In the genomic region with DNA sequence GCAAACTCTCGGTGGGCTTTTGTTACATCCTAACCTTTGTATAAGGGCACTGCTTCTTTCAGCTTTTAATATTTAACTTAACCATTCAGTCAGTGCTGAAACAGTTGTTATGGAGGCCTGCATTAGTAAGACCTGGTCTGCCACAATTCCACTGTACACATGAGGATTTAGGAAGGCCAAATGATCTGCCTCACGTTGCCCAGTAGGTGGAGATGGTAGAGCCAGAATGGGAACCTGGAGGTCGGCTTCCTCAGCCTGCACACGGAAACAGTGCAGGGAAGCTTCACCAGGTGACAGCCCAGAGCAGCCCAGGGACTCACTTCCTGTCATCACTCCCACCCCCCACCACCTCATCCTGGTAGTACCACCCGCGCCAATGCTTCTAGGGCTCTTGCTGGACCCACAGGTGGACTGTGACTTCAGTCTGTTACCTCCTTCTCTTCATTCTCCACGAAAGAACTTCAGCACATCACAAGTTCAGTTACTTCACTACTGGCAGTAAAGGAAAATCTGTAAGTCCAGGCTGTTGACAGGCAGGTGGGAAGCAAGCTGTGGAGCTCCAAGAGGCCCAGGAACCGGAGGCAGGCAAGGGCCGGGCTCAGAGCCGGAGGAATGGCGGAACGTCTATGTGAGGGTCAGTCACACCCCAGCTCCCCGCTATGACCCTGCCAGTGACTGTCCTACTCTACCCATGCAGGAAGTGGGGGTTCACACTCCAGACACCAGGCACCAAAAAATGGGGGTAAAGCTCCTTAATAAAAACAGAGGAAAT, we compare ENCODE assay signal across 2 cellular contexts.
TF ChIP-seq lines count a peak whose summit lies in the region.

No MANE protein-coding gene starts in this region.

TF ChIP-seq in GM23338, 12 proteins besides CTCF, POLR2A, EP300 and RAD21 (continued from another document and continues in another):
- TF ChIP-seq, protein P1, sequence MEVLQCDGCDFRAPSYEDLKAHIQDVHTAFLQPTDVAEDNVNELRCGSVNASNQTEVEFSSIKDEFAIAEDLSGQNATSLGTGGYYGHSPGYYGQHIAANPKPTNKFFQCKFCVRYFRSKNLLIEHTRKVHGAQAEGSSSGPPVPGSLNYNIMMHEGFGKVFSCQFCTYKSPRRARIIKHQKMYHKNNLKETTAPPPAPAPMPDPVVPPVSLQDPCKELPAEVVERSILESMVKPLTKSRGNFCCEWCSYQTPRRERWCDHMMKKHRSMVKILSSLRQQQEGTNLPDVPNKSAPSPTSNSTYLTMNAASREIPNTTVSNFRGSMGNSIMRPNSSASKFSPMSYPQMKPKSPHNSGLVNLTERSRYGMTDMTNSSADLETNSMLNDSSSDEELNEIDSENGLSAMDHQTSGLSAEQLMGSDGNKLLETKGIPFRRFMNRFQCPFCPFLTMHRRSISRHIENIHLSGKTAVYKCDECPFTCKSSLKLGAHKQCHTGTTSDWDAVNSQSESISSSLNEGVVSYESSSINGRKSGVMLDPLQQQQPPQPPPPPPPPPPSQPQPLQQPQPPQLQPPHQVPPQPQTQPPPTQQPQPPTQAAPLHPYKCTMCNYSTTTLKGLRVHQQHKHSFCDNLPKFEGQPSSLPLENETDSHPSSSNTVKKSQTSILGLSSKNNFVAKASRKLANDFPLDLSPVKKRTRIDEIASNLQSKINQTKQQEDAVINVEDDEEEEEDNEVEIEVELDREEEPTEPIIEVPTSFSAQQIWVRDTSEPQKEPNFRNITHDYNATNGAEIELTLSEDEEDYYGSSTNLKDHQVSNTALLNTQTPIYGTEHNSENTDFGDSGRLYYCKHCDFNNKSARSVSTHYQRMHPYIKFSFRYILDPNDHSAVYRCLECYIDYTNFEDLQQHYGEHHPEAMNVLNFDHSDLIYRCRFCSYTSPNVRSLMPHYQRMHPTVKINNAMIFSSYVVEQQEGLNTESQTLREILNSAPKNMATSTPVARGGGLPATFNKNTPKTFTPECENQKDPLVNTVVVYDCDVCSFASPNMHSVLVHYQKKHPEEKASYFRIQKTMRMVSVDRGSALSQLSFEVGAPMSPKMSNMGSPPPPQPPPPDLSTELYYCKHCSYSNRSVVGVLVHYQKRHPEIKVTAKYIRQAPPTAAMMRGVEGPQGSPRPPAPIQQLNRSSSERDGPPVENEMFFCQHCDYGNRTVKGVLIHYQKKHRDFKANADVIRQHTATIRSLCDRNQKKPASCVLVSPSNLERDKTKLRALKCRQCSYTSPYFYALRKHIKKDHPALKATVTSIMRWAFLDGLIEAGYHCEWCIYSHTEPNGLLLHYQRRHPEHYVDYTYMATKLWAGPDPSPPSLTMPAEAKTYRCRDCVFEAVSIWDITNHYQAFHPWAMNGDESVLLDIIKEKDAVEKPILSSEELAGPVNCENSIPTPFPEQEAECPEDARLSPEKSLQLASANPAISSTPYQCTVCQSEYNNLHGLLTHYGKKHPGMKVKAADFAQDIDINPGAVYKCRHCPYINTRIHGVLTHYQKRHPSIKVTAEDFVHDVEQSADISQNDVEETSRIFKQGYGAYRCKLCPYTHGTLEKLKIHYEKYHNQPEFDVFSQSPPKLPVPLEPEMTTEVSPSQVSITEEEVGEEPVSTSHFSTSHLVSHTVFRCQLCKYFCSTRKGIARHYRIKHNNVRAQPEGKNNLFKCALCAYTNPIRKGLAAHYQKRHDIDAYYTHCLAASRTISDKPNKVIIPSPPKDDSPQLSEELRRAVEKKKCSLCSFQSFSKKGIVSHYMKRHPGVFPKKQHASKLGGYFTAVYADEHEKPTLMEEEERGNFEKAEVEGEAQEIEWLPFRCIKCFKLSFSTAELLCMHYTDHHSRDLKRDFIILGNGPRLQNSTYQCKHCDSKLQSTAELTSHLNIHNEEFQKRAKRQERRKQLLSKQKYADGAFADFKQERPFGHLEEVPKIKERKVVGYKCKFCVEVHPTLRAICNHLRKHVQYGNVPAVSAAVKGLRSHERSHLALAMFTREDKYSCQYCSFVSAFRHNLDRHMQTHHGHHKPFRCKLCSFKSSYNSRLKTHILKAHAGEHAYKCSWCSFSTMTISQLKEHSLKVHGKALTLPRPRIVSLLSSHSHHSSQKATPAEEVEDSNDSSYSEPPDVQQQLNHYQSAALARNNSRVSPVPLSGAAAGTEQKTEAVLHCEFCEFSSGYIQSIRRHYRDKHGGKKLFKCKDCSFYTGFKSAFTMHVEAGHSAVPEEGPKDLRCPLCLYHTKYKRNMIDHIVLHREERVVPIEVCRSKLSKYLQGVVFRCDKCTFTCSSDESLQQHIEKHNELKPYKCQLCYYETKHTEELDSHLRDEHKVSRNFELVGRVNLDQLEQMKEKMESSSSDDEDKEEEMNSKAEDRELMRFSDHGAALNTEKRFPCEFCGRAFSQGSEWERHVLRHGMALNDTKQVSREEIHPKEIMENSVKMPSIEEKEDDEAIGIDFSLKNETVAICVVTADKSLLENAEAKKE (CRISPR knock-in tag; IDR thresholded peaks at IDR 0.05): no peak
- TF ChIP-seq NANOG (IDR thresholded peaks at IDR 0.05; ENCODE audit: borderline replicate concordance) (no peak), EZH2phosphoT487 (IDR thresholded peaks at IDR 0.05; ENCODE audit: unreplicated experiment) (no peak), ZNF114 (CRISPR knock-in tag; IDR thresholded peaks at IDR 0.05) (no peak), CREB1 (CRISPR knock-in tag; IDR thresholded peaks at IDR 0.05; ENCODE audit: low read depth) (no peak), ETS1 (IDR thresholded peaks at IDR 0.05) (no peak), REST (IDR thresholded peaks at IDR 0.05; ENCODE audit: unreplicated experiment) (no peak), POLR2AphosphoS5 (IDR thresholded peaks at IDR 0.05; ENCODE audit: low read depth) (no peak)

TF ChIP-seq in H1, 55 proteins besides CTCF, POLR2A, EP300 and RAD21 (continued from another document):
- TF ChIP-seq ATF2 (IDR thresholded peaks at IDR 0.05; ENCODE audit: low read length) (no peak), CBX5 (IDR thresholded peaks at IDR 0.05; ENCODE audit: low read depth, low read length) (no peak), HDAC2 (IDR thresholded peaks at IDR 0.05; ENCODE audit: borderline replicate concordance in 1 of 2, low read depth in 2 of 2, low read length in 2 of 2) (no peak), BRCA1 (IDR thresholded peaks at IDR 0.05; ENCODE audit: low read depth, low read length) (no peak), CEBPB (IDR thresholded peaks at IDR 0.05; ENCODE audit: low read depth, low read length) (no peak), MAX (IDR thresholded peaks at IDR 0.05) (no peak), SIN3A (conservative IDR thresholded peaks at IDR 0.05 in 1 of 2, IDR thresholded peaks at IDR 0.05 in 1 of 2; ENCODE audit: low read depth in 1 of 2, low read length in 2 of 2) (no peak), TAF7 (optimal IDR thresholded peaks at IDR 0.05; ENCODE audit: borderline replicate concordance, low read depth, low read length) (no peak), CBX8 (IDR thresholded peaks at IDR 0.05; ENCODE audit: borderline replicate concordance, low read depth, low read length) (no peak), HDAC6 (IDR thresholded peaks at IDR 0.05; ENCODE audit: low read depth, low read length) (no peak), CREB1 (IDR thresholded peaks at IDR 0.05) (no peak), BACH1 (IDR thresholded peaks at IDR 0.05; ENCODE audit: low read length) (no peak), POLR2AphosphoS5 (IDR thresholded peaks at IDR 0.05; ENCODE audit: low read depth, low read length) (no peak), FOSL1 (IDR thresholded peaks at IDR 0.05; ENCODE audit: insufficient read depth, low read depth, low read length) (no peak), EZH2 (IDR thresholded peaks at IDR 0.05; ENCODE audit: low read depth, low read length, severe bottlenecking) (no peak)
- TF ChIP-seq, protein P2, sequence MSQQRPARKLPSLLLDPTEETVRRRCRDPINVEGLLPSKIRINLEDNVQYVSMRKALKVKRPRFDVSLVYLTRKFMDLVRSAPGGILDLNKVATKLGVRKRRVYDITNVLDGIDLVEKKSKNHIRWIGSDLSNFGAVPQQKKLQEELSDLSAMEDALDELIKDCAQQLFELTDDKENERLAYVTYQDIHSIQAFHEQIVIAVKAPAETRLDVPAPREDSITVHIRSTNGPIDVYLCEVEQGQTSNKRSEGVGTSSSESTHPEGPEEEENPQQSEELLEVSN (IDR thresholded peaks at IDR 0.05): no peak
